8 cellular contexts compared by ENCODE assay signal in the genomic region with DNA sequence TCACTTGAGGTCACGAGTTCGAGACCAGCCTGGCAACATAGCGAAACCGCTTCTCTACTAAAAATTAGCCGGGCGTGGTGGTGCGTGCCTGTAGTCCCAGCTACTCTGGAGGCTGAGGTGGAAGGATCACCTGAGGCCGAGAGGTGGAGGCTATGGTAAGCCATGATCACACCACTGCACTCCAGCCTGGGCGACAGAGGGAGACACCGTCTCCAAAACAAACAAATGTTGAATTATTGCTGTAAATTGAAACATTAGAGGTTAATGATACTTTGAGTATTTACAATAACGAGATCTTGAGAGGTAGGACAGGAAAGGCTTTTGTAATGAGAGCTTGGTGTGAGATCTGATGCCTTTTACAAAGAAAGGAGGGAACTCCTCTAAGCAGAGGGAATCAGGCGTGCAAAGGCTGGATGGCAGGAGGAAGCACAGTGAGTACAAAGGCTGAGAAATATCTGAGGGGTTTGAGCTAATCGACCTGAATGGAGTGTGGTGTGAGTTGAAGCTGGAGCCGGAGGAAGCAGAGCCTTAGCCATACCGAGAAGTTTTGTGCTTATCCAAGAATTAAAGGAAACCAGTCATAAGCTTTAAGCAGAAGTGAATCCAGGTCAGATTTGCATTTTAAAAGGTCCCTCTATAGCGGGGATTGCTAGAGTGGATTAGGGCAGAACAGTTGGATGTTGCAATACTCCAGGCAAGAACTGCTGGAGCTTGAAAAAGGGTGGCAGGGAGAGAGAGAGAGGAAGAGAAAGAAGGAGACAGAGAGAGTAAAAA. TPM values are rescaled to one million over a fixed set of nuclear protein-coding genes. Genes with fewer than 3 reads are reported as not detected.
DNase-seq lines count a peak whose midpoint lies in the region; ATAC-seq and TF ChIP-seq lines count a peak whose summit lies in the region.

No MANE protein-coding gene starts in this region.

- H3K27me3 ChIP-seq in BLaER1 (no peaks in the 10 kb centered on the region), Peyer's patch (no peaks in the 10 kb centered on the region), mucosa of stomach (ENCODE audit: control insufficient read depth, insufficient read depth, low read length) (no peaks in the 10 kb centered on the region)
- no peaks in the 10 kb centered on the region for H3K27me3 ChIP-seq in effector memory CD4-positive, alpha-beta T cell (replicated peaks; ENCODE audit: control insufficient read depth, insufficient read depth, low read length, poor library complexity, severe bottlenecking)

- H3K4me2 ChIP-seq in BLaER1, result peak overlapping the region; percentile 90

- TF ChIP-seq POLR2A in Peyer's patch (IDR thresholded peaks at IDR 0.05), result no peak

- no peak for TF ChIP-seq CTCF in Peyer's patch (IDR thresholded peaks at IDR 0.05)

- DNase-seq in Peyer's patch, result no peak
- DNase-seq in effector memory CD4-positive, alpha-beta T cell, result no peak
- DNase-seq in effector CD8-positive, alpha-beta T cell (lab: John Stamatoyannopoulos, UW), result no peak

- ATAC-seq in HG03066 (IDR thresholded peaks at IDR 0.05; ENCODE audit: low read depth, unreplicated experiment) (peak; percentile 11), GM21423 (IDR thresholded peaks at IDR 0.05; ENCODE audit: unreplicated experiment) (no peak), HG03378 (IDR thresholded peaks at IDR 0.05; ENCODE audit: unreplicated experiment) (no peak)

- H3K9me3 ChIP-seq in BLaER1 (no peaks in the 10 kb centered on the region), Peyer's patch (no peaks in the 10 kb centered on the region), mucosa of stomach (ENCODE audit: control insufficient read depth, low read length) (no peaks in the 10 kb centered on the region)
- H3K9me3 ChIP-seq in effector memory CD4-positive, alpha-beta T cell (ENCODE audit: control insufficient read depth, low read length), result no peaks in the 10 kb centered on the region

- H3K4me3 ChIP-seq in BLaER1 (peak overlapping the region; percentile 95), Peyer's patch (peak overlapping the region; percentile 95 to 99 (median 96)), mucosa of stomach (ENCODE audit: low read length) (peak overlapping the region; percentile 93)
- H3K4me3 ChIP-seq in effector memory CD4-positive, alpha-beta T cell (ENCODE audit: insufficient read depth, low read depth, low read length, poor library complexity, severe bottlenecking), result peak overlapping the region; percentile 81

- H4K20me1 ChIP-seq in BLaER1, result peaks cover 8% of the 10 kb centered on the region; the same call in 1 of the 2 replicates

- H3K36me3 ChIP-seq in BLaER1, result peaks cover 44% of the 10 kb centered on the region
- no peaks in the 10 kb centered on the region for H3K36me3 ChIP-seq in Peyer's patch
- no peaks in the 10 kb centered on the region for H3K36me3 ChIP-seq in effector memory CD4-positive, alpha-beta T cell (ENCODE audit: control insufficient read depth, insufficient read depth, low read length)
- no peaks in the 10 kb centered on the region for H3K36me3 ChIP-seq in mucosa of stomach (ENCODE audit: control insufficient read depth, insufficient read depth, low read length)

- peak overlapping the region; percentile 94 for H3K27ac ChIP-seq in BLaER1
- H3K27ac ChIP-seq in Peyer's patch, result peak overlapping the region; percentile 96 to 99 (median 96)
- peak overlapping the region; percentile 90 for H3K27ac ChIP-seq in effector memory CD4-positive, alpha-beta T cell (ENCODE audit: insufficient read depth, low read length, poor library complexity, severe bottlenecking)

- H3K9ac ChIP-seq in BLaER1 (peak overlapping the region; percentile 93), mucosa of stomach (ENCODE audit: low read length) (peak overlapping the region; percentile 95)

- peaks cover 40% of the 10 kb centered on the region for H3K4me1 ChIP-seq in BLaER1
- H3K4me1 ChIP-seq in Peyer's patch, result peaks cover 0 to 16% (median 5%) of the 10 kb centered on the region in 4 donors
- peaks cover 12% of the 10 kb centered on the region for H3K4me1 ChIP-seq in effector memory CD4-positive, alpha-beta T cell (ENCODE audit: control insufficient read depth, insufficient read depth, low read length, poor library complexity, severe bottlenecking)
- H3K4me1 ChIP-seq in mucosa of stomach (ENCODE audit: control insufficient read depth, insufficient read depth, low read length), result peaks cover 19% of the 10 kb centered on the region

RNA-seq across cellular contexts. Expression of gene RHNO1, which starts 1.1 kb away (rescaled TPM):
- 10 to 100 TPM in 3 of 4 donors, 1 to 10 TPM in 1; 5.8 to 23.0 (median 17.8) TPM for total RNA-seq in Peyer's patch

RNA-seq across cellular contexts. Expression of gene FOXM1, which starts 1.2 kb away (rescaled TPM):
- total RNA-seq in Peyer's patch, result 10 to 100 TPM in 2 of 4 donors, 1 to 10 TPM in 2; 6.4 to 31.4 (median 11.2) TPM

RNA-seq across cellular contexts. Expression of gene TULP3, which starts 12.5 kb away (rescaled TPM):
- 10 to 100 TPM in 3 of 4 donors, 1 to 10 TPM in 1; 7.2 to 63.5 (median 12.6) TPM for total RNA-seq in Peyer's patch

RNA-seq across cellular contexts. Expression of gene TEX52, which starts 21.3 kb away (rescaled TPM):
- 1 to 10 TPM in 1 of 4 donors, not detected in 3; 2.3 TPM for total RNA-seq in Peyer's patch

RNA-seq across cellular contexts. Expression of gene NRIP2, which starts 43.3 kb away (rescaled TPM):
- not detected for total RNA-seq in Peyer's patch
